In the genomic region with DNA sequence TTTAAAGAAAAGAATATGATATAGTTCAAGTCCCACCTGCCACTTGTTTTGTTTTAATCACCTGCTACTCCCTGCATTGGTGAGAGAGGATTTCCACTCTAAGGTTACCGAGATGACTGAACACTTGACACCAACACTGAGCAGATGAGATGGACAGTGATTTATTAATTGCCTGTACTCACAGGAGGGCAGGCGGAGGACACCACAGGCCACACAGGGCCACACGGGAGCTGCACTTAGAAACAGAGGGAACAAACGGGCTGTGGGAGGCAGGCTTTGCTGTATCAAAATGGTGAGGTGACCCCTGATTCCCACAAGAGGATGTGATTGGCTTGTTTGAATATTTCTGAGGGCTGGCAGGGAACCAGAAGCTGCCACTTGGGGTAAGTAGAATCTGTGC, we compare ENCODE assay signal across 3 cellular contexts.
A peak's percentile ranks its signal among the peaks of the same experiment; 100 is the strongest.
TF ChIP-seq lines count a peak whose summit lies in the region.

No MANE protein-coding gene starts in this region.

TF ChIP-seq in HEK293T, 16 proteins besides CTCF, POLR2A, EP300 and RAD21:
- no peak for TF ChIP-seq FOXA1 (IDR thresholded peaks at IDR 0.05)
- TF ChIP-seq FOXK2 (IDR thresholded peaks at IDR 0.05) = no peak
- no peak for TF ChIP-seq HDGF (IDR thresholded peaks at IDR 0.05; ENCODE audit: borderline replicate concordance)
- peak; percentile 44 for TF ChIP-seq PKNOX1 (IDR thresholded peaks at IDR 0.05)
- TF ChIP-seq ELF4 (IDR thresholded peaks at IDR 0.05) = no peak

TF ChIP-seq in H1, 55 proteins besides CTCF, POLR2A, EP300 and RAD21:
- TF ChIP-seq MAFK (IDR thresholded peaks at IDR 0.05; ENCODE audit: low read depth, low read length) = no peak
- no peak for TF ChIP-seq NRF1 (IDR thresholded peaks at IDR 0.05; ENCODE audit: low read depth, low read length)
- no peak for TF ChIP-seq HDAC6 (IDR thresholded peaks at IDR 0.05; ENCODE audit: low read depth, low read length)
- no peak for TF ChIP-seq CHD1 (IDR thresholded peaks at IDR 0.05; ENCODE audit: low read depth, low read length)
- no peak for TF ChIP-seq TBP (IDR thresholded peaks at IDR 0.05; ENCODE audit: low read depth, low read length)
- TF ChIP-seq SIRT6 (IDR thresholded peaks at IDR 0.05; ENCODE audit: low read length) = no peak
- TF ChIP-seq CEBPB (IDR thresholded peaks at IDR 0.05; ENCODE audit: low read depth, low read length) = no peak
TF ChIP-seq in H1: peak in this region for 0.

TF ChIP-seq in HepG2, 621 proteins besides CTCF, POLR2A, EP300 and RAD21:
- TF ChIP-seq, protein P1, sequence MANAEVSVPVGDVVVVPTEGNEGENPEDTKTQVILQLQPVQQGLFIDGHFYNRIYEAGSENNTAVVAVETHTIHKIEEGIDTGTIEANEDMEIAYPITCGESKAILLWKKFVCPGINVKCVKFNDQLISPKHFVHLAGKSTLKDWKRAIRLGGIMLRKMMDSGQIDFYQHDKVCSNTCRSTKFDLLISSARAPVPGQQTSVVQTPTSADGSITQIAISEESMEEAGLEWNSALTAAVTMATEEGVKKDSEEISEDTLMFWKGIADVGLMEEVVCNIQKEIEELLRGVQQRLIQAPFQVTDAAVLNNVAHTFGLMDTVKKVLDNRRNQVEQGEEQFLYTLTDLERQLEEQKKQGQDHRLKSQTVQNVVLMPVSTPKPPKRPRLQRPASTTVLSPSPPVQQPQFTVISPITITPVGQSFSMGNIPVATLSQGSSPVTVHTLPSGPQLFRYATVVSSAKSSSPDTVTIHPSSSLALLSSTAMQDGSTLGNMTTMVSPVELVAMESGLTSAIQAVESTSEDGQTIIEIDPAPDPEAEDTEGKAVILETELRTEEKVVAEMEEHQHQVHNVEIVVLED (CRISPR knock-in tag; IDR thresholded peaks at IDR 0.05; ENCODE audit: borderline replicate concordance) = no peak
- TF ChIP-seq NFYB (CRISPR knock-in tag; IDR thresholded peaks at IDR 0.05) (no peak), ATF6 (CRISPR knock-in tag; conservative IDR thresholded peaks at IDR 0.05) (no peak)
TF ChIP-seq in HepG2: peak in this region for 0.
